8 cellular contexts compared by ENCODE assay signal in genomic region chr4:145881991-145882390, GRCh38. TPM values are rescaled to one million over a fixed set of nuclear protein-coding genes. Genes with fewer than 3 reads are reported as not detected.
DNase-seq lines count a peak whose midpoint lies in the region; ATAC-seq, FAIRE-seq and TF ChIP-seq lines count a peak whose summit lies in the region.

No MANE protein-coding gene starts in this region.

- CTCF ChIA-PET in activated CD8-positive, alpha-beta T cell treated with anti-CD3 and anti-CD28 coated beads for 36 hours (lab: Charles Lee) = no interaction called here
- CTCF ChIA-PET in activated CD8-positive, alpha-beta T cell treated with anti-CD3 and anti-CD28 coated beads, Interleukin-2, amount 10 ng/mL, durations not matched to agents 7 days and 5 days (lab: Charles Lee) = no interaction called here
- CTCF ChIA-PET in H1 (lab: Charles Lee; ENCODE audit: partially characterized antibody) = interaction anchor here (0.9 to 2.4 kb wide), 5 partner anchors 10 to 29 kb away, joined by 3 to 9 read pairs (median 5); no protein-coding TSS in a partner anchor

- 87% methylated on average over 8 of the region's 8 CpGs; no CpG with 5 or more reads in 1 of the 2 experiments for WGBS in H1 (ENCODE audit: extremely low coverage in 1 of 2, insufficient coverage in 1 of 2, insufficient read length in 1 of 2, insufficient replicate concordance in 2 of 2, low coverage in 1 of 2, low lambda C conversion rate in 2 of 2, missing lambda C conversion rate in 1 of 2), 2 experiments
- WGBS in transverse colon (ENCODE audit: low coverage in 1 of 2), 2 donors = 20 to 41% methylated on average over 1 to 8 of the region's 8 CpGs

- POLR2A ChIA-PET in activated CD8-positive, alpha-beta T cell treated with anti-CD3 and anti-CD28 coated beads for 36 hours (lab: Charles Lee) = interaction anchor here (0.6 kb wide), 1 partner anchor 53 kb away, joined by 3 read pairs; no protein-coding TSS in a partner anchor
- POLR2A ChIA-PET in activated CD8-positive, alpha-beta T cell treated with anti-CD3 and anti-CD28 coated beads, Interleukin-2, amount 10 ng/mL, durations not matched to agents 7 days and 5 days (lab: Charles Lee) = no interaction called here
- POLR2A ChIA-PET in H1 (lab: Charles Lee; ENCODE audit: partially characterized antibody) = interaction anchor here (1.6 kb wide), 2 partner anchors 9 to 15 kb away, joined by 4 to 5 read pairs; no protein-coding TSS in a partner anchor

- peaks cover 46% of the 10 kb centered on the region for H3K4me1 Mint-ChIP-seq in activated CD8-positive, alpha-beta T cell treated with anti-CD3 and anti-CD28 coated beads for 36 hours (ENCODE audit: low read depth)
- H3K4me1 Mint-ChIP-seq in activated CD8-positive, alpha-beta T cell treated with anti-CD3 and anti-CD28 coated beads, Interleukin-2, amount 10 ng/mL, durations not matched to agents 7 days and 5 days (ENCODE audit: low read depth) = peaks cover 18% of the 10 kb centered on the region
- peaks cover 49% of the 10 kb centered on the region for H3K4me1 Mint-ChIP-seq in activated T-cell treated with anti-CD3 and anti-CD28 coated beads, Interleukin-2, amount 50 U/mL, for 72 hours (ENCODE audit: low read depth)

- TF ChIP-seq EP300 in H1 (IDR thresholded peaks at IDR 0.05; ENCODE audit: borderline replicate concordance in 1 of 2, low read depth in 2 of 2, low read length in 2 of 2) (no peak), transverse colon (IDR thresholded peaks at IDR 0.05; ENCODE audit: low read depth) (no peak)

- no peak overlapping the region for H2AK5ac ChIP-seq in H1 (ENCODE audit: low read depth, low read length)

- no peak overlapping the region for H3K14ac ChIP-seq in H1 (ENCODE audit: insufficient read length)

- no peak overlapping the region for H3K27ac Mint-ChIP-seq in activated CD8-positive, alpha-beta T cell treated with anti-CD3 and anti-CD28 coated beads for 36 hours
- H3K27ac Mint-ChIP-seq in activated CD8-positive, alpha-beta T cell treated with anti-CD3 and anti-CD28 coated beads, Interleukin-2, amount 10 ng/mL, durations not matched to agents 7 days and 5 days = no peak overlapping the region
- no peak overlapping the region for H3K27ac Mint-ChIP-seq in activated T-cell treated with anti-CD3 and anti-CD28 coated beads, Interleukin-2, amount 50 U/mL, for 72 hours

- no peak overlapping the region for H4K5ac ChIP-seq in H1 (ENCODE audit: insufficient read length, low read depth, low read length)

- peaks cover 2% of the 10 kb centered on the region; the same call in 1 of the 2 replicates for H3K79me1 ChIP-seq in H1 (ENCODE audit: low read depth, low read length)

- H3K36me3 ChIP-seq in Karpas-422 (ENCODE audit: insufficient read depth, low read length) (peaks cover 49% of the 10 kb centered on the region), H1 (ENCODE audit: control insufficient read depth in 2 of 4, insufficient read depth in 4 of 4, low read length in 3 of 4) (peaks cover 0 to 7% (median 7%) of the 10 kb centered on the region in 4 experiments; a peak in 5 of 8 replicates), transverse colon (peaks cover 0 to 5% (median 2%) of the 10 kb centered on the region in 4 donors)

- no peak overlapping the region for H2BK5ac ChIP-seq in H1 (ENCODE audit: low read depth, low read length)

- peaks cover 96% of the 10 kb centered on the region for H3K79me2 ChIP-seq in Karpas-422 (ENCODE audit: low read length)
- peaks cover 0 to 59% of the 10 kb centered on the region in 2 experiments; a peak in 2 of 4 replicates for H3K79me2 ChIP-seq in H1 (ENCODE audit: control insufficient read depth in 1 of 2, insufficient read depth in 2 of 2, low read length in 2 of 2)

- H3K4me2 ChIP-seq in Karpas-422 (ENCODE audit: low read depth, low read length, poor library complexity, severe bottlenecking) = peak overlapping the region; percentile 38
- H3K4me2 ChIP-seq in H1 (ENCODE audit: insufficient read depth in 1 of 2, low read depth in 2 of 2, low read length in 2 of 2) = no peak overlapping the region

- H3K23me2 ChIP-seq in H1 (ENCODE audit: low read depth, low read length) = no peaks in the 10 kb centered on the region; the same call in 1 of the 2 replicates

- no peaks in the 10 kb centered on the region for H3K27me3 Mint-ChIP-seq in activated CD8-positive, alpha-beta T cell treated with anti-CD3 and anti-CD28 coated beads for 36 hours
- H3K27me3 Mint-ChIP-seq in activated CD8-positive, alpha-beta T cell treated with anti-CD3 and anti-CD28 coated beads, Interleukin-2, amount 10 ng/mL, durations not matched to agents 7 days and 5 days (ENCODE audit: low read depth) = no peaks in the 10 kb centered on the region
- H3K27me3 Mint-ChIP-seq in activated T-cell treated with anti-CD3 and anti-CD28 coated beads, Interleukin-2, amount 50 U/mL, for 72 hours (ENCODE audit: low read depth) = no peaks in the 10 kb centered on the region

- no peak overlapping the region for H2BK12ac ChIP-seq in H1 (ENCODE audit: low read depth, low read length)

- no peak overlapping the region; the same call in 1 of the 2 replicates for H2BK20ac ChIP-seq in H1 (ENCODE audit: low read length)

- H3K23ac ChIP-seq in H1 (ENCODE audit: insufficient read length) = no peak overlapping the region

- H3K9me2 ChIP-seq in Karpas-422 (replicated peaks; ENCODE audit: insufficient read depth, low read length) = no peaks in the 10 kb centered on the region

- no peak overlapping the region for H3K4ac ChIP-seq in H1 (replicated peaks; ENCODE audit: insufficient read length, low read depth, low read length)

- no peaks in the 10 kb centered on the region for H3K9me3 Mint-ChIP-seq in activated CD8-positive, alpha-beta T cell treated with anti-CD3 and anti-CD28 coated beads for 36 hours
- H3K9me3 Mint-ChIP-seq in activated CD8-positive, alpha-beta T cell treated with anti-CD3 and anti-CD28 coated beads, Interleukin-2, amount 10 ng/mL, durations not matched to agents 7 days and 5 days (ENCODE audit: insufficient read depth) = no peaks in the 10 kb centered on the region
- H3K9me3 Mint-ChIP-seq in activated T-cell treated with anti-CD3 and anti-CD28 coated beads, Interleukin-2, amount 50 U/mL, for 72 hours = no peaks in the 10 kb centered on the region

- TF ChIP-seq CTCF in activated CD8-positive, alpha-beta T cell treated with anti-CD3 and anti-CD28 coated beads for 36 hours (IDR thresholded peaks at IDR 0.05) = no peak
- no peak for TF ChIP-seq CTCF in H1 (IDR thresholded peaks at IDR 0.05; ENCODE audit: control extremely low read depth in 1 of 3, insufficient read depth in 1 of 3, low read depth in 1 of 3, low read length in 3 of 3)
- no peak for TF ChIP-seq CTCF in transverse colon (IDR thresholded peaks at IDR 0.05)

- H3K4me1 ChIP-seq in Karpas-422 (ENCODE audit: low read length) (peaks cover 57% of the 10 kb centered on the region), H1 (replicated peaks in 1 of 4; ENCODE audit: control insufficient read depth in 3 of 4, insufficient read depth in 4 of 4, low read length in 3 of 4) (peaks cover 7 to 28% (median 19%) of the 10 kb centered on the region in 4 experiments), transverse colon (peaks cover 3 to 28% (median 18%) of the 10 kb centered on the region in 4 donors)

- no peaks in the 10 kb centered on the region for H3K27me3 ChIP-seq in Karpas-422 (ENCODE audit: low read length)
- H3K27me3 ChIP-seq in H1 (replicated peaks in 1 of 4; ENCODE audit: control insufficient read depth in 3 of 4, extremely low read depth in 1 of 4, insufficient read depth in 3 of 4, low read length in 3 of 4) = no peaks in the 10 kb centered on the region
- no peaks in the 10 kb centered on the region for H3K27me3 ChIP-seq in transverse colon

- H2BK15ac ChIP-seq in H1 (ENCODE audit: low read length) = no peak overlapping the region

- no peak overlapping the region for H2BK120ac ChIP-seq in H1 (replicated peaks; ENCODE audit: low read depth, low read length)

- H3K27ac ChIP-seq in Karpas-422 (ENCODE audit: low read length) = peak overlapping the region; percentile 59
- H3K27ac ChIP-seq in H1 (ENCODE audit: low read depth, low read length) = no peak overlapping the region
- H3K27ac ChIP-seq in transverse colon = peak overlapping the region; percentile 14 to 59 (median 54)

- intact Hi-C loops in activated CD8-positive, alpha-beta T cell treated with anti-CD3 and anti-CD28 coated beads for 36 hours (cut with micrococcal nuclease) = no loop called here
- intact Hi-C loops in transverse colon (cut with DNase I; ENCODE audit: low total_unique reads) = no loop called here

- no peak overlapping the region for H3K4me3 Mint-ChIP-seq in activated CD8-positive, alpha-beta T cell treated with anti-CD3 and anti-CD28 coated beads for 36 hours
- no peak overlapping the region for H3K4me3 Mint-ChIP-seq in activated CD8-positive, alpha-beta T cell treated with anti-CD3 and anti-CD28 coated beads, Interleukin-2, amount 10 ng/mL, durations not matched to agents 7 days and 5 days
- no peak overlapping the region for H3K4me3 Mint-ChIP-seq in activated T-cell treated with anti-CD3 and anti-CD28 coated beads, Interleukin-2, amount 50 U/mL, for 72 hours

- no peaks in the 10 kb centered on the region for H4K20me1 ChIP-seq in Karpas-422 (ENCODE audit: insufficient read depth, low read depth, low read length)
- H4K20me1 ChIP-seq in H1 (replicated peaks in 1 of 2; ENCODE audit: control insufficient read depth in 1 of 2, insufficient read depth in 2 of 2, low read length in 2 of 2) = no peaks in the 10 kb centered on the region

- TF ChIP-seq RAD21 in H1 (IDR thresholded peaks at IDR 0.05 in 1 of 2, conservative IDR thresholded peaks at IDR 0.05 in 1 of 2; ENCODE audit: low read depth in 2 of 2, low read length in 2 of 2) = no peak

- peak; percentile 9 for DNase-seq in activated CD8-positive, alpha-beta T cell treated with anti-CD3 and anti-CD28 coated beads for 36 hours
- no peak for DNase-seq in activated CD8-positive, alpha-beta T cell treated with anti-CD3 and anti-CD28 coated beads, Interleukin-2, amount 10 ng/mL, durations not matched to agents 7 days and 5 days
- DNase-seq in Karpas-422 (peak; percentile 58), H1 (ENCODE audit: low read depth in 1 of 2, low spot score in 2 of 2) (no peak), transverse colon (peak; percentile 85), NCI-H1092 treated with DMSO at 0.1 percent for 48 hours (lab: John Stamatoyannopoulos, UW) (no peak)
- no peak for DNase-seq in activated T-cell treated with anti-CD3 and anti-CD28 coated beads, Interleukin-2, amount 50 U/mL, for 72 hours
- no peak for DNase-seq in stimulated activated CD4-positive, alpha-beta T cell treated with anti-CD3 and anti-CD28 coated beads, Interleukin-2, amount 100 ng/mL, for 24 hours

- no peak overlapping the region; the same call in 1 of the 2 replicates for H3K18ac ChIP-seq in H1 (ENCODE audit: extremely low read depth, low read length)

- H3K9ac ChIP-seq in Karpas-422 (ENCODE audit: low read length) (no peak overlapping the region; the same call in 1 of the 2 replicates), H1 (replicated peaks in 1 of 4; ENCODE audit: extremely low read depth in 1 of 4, low read depth in 3 of 4, low read length in 3 of 4) (no peak overlapping the region)

- no peak for ATAC-seq in activated CD8-positive, alpha-beta T cell treated with anti-CD3 and anti-CD28 coated beads for 36 hours
- ATAC-seq in activated CD8-positive, alpha-beta T cell treated with anti-CD3 and anti-CD28 coated beads, Interleukin-2, amount 10 ng/mL, durations not matched to agents 7 days and 5 days = no peak
- ATAC-seq in activated T-cell treated with anti-CD3 and anti-CD28 coated beads, Interleukin-2, amount 50 U/mL, for 72 hours (replicated peaks in 1 of 2) = no peak

- no peak overlapping the region for H3K56ac ChIP-seq in H1 (replicated peaks; ENCODE audit: insufficient read length, low read depth, low read length)

- H4K8ac ChIP-seq in H1 (ENCODE audit: extremely low read depth, insufficient read depth, low read length) = no peak overlapping the region

- H3K4me3 ChIP-seq in Karpas-422 (ENCODE audit: low read length) (peak overlapping the region; percentile 15; the same call in 1 of the 2 replicates), H1 (ENCODE audit: extremely low read depth in 1 of 4, insufficient read depth in 2 of 4, low read depth in 3 of 4, low read length in 4 of 4) (no peak overlapping the region), transverse colon (no peak overlapping the region)

- no peak overlapping the region for H4K91ac ChIP-seq in H1 (replicated peaks; ENCODE audit: insufficient read length, low read length)

- in situ Hi-C loops in transverse colon (cut with MboI; ENCODE audit: low pct_ligation_motif_present in 1 of 4, low pct_unique_long_range_greater_than_20kb in 1 of 4, low sequenced_read_pairs in 3 of 4) = no loop called here

- TF ChIP-seq POLR2A in H1 (IDR thresholded peaks at IDR 0.05; ENCODE audit: control extremely low read depth in 1 of 2, low read depth in 2 of 2, low read length in 2 of 2) = no peak
- no peak for TF ChIP-seq POLR2A in transverse colon (IDR thresholded peaks at IDR 0.05)

- H3K9me3 ChIP-seq in Karpas-422 (ENCODE audit: low read length) (no peaks in the 10 kb centered on the region), H1 (ENCODE audit: insufficient read depth in 2 of 2, low read depth in 1 of 2, low read length in 1 of 2) (no peaks in the 10 kb centered on the region), transverse colon (no peaks in the 10 kb centered on the region)

- peaks cover 59% of the 10 kb centered on the region for H3K36me3 Mint-ChIP-seq in activated CD8-positive, alpha-beta T cell treated with anti-CD3 and anti-CD28 coated beads for 36 hours (ENCODE audit: low read depth)
- peaks cover 29% of the 10 kb centered on the region for H3K36me3 Mint-ChIP-seq in activated CD8-positive, alpha-beta T cell treated with anti-CD3 and anti-CD28 coated beads, Interleukin-2, amount 10 ng/mL, durations not matched to agents 7 days and 5 days (ENCODE audit: low read depth)
- peaks cover 10 to 21% of the 10 kb centered on the region in 2 donors for H3K36me3 Mint-ChIP-seq in activated T-cell treated with anti-CD3 and anti-CD28 coated beads, Interleukin-2, amount 50 U/mL, for 72 hours (ENCODE audit: insufficient read depth in 2 of 2)

- no peak overlapping the region for H2AFZ ChIP-seq in Karpas-422 (ENCODE audit: low read length)
- no peak overlapping the region for H2AFZ ChIP-seq in H1 (ENCODE audit: low read length)

- FAIRE-seq in H1 (lab: Jason Lieb, UNC) = no peak

RNA-seq across cellular contexts. Expression of gene ZNF827, which starts 56.6 kb away (rescaled TPM):
- 10 to 100 TPM; 28.4 to 31.1 TPM for total RNA-seq in activated CD8-positive, alpha-beta T cell treated with anti-CD3 and anti-CD28 coated beads for 36 hours
- total RNA-seq in activated CD8-positive, alpha-beta T cell treated with anti-CD3 and anti-CD28 coated beads, Interleukin-2, amount 10 ng/mL, durations not matched to agents 7 days and 5 days = 10 to 100 TPM; 13.6 to 14.8 TPM
- total RNA-seq in Karpas-422 (2014; rRNA removed; shearing (Covaris generic); ENCODE audit: low replicate concordance) = 44.6 and 70.4 TPM in 2 replicates
- 23.2 and 25.3 TPM in 2 replicates for total RNA-seq in H1 (2021; fragmentation: NEBNext Ultra II Directional; extraction: Animal tissue kit (Norgen Biotek cat#: 25700))
- polyA plus RNA-seq in H1 (2011; rRNA removed) = 26.2 and 39.9 TPM in 2 replicates
- polyA plus RNA-seq in H1 (2011; cell fraction: cytosol; rRNA removed) = 20.8 TPM
- 82.2 TPM for polyA plus RNA-seq in H1 (2011; cell fraction: nucleus; rRNA removed)
- 14.2 to 20.2 TPM (median 19.7 TPM) in 4 replicates for polyA plus RNA-seq in H1 (2012, experiment 1 of 2)
- polyA plus RNA-seq in H1 (2012, experiment 2 of 2) = 2.0 TPM
- 15.6 TPM for polyA plus RNA-seq in H1 (2013, experiment 1 of 2)
- 13.2 TPM for polyA plus RNA-seq in H1 (2013, experiment 2 of 2)
- 40.4 and 42.2 TPM in 2 replicates for polyA minus RNA-seq in H1 (2011; rRNA and poly(A)+ RNA removed)
- polyA minus RNA-seq in H1 (2011; cell fraction: cytosol; rRNA and poly(A)+ RNA removed) = 30.3 TPM
- polyA minus RNA-seq in H1 (2011; cell fraction: nucleus; rRNA and poly(A)+ RNA removed) = 68.1 TPM
- 10 to 100 TPM; 22.5 to 61.3 (median 29.2) TPM for total RNA-seq in transverse colon
- 10 to 100 TPM; 26.0 to 39.0 TPM for total RNA-seq in activated T-cell treated with anti-CD3 and anti-CD28 coated beads, Interleukin-2, amount 50 U/mL, for 72 hours

Comparison
In these comparisons a context has a peak if more than half of its experiments do, and no peak if none do; other contexts are left out.
1. DNase-seq: peak in activated CD8-positive, alpha-beta T cell treated with anti-CD3 and anti-CD28 coated beads for 36 hours (single experiment), Karpas-422 (single experiment) and transverse colon (single experiment); none in activated CD8-positive, alpha-beta T cell treated with anti-CD3 and anti-CD28 coated beads, Interleukin-2, amount 10 ng/mL, durations not matched to agents 7 days and 5 days (single experiment), H1 (0 of 2), activated T-cell treated with anti-CD3 and anti-CD28 coated beads, Interleukin-2, amount 50 U/mL, for 72 hours (0 of 2), stimulated activated CD4-positive, alpha-beta T cell treated with anti-CD3 and anti-CD28 coated beads, Interleukin-2, amount 100 ng/mL, for 24 hours (0 of 2) and NCI-H1092 treated with DMSO at 0.1 percent for 48 hours (single experiment).